8 cellular contexts compared by ENCODE assay signal in genomic region chr14:64388533-64389243, GRCh38. TPM values are rescaled to one million over a fixed set of nuclear protein-coding genes. Genes with fewer than 3 reads are reported as not detected.
A peak's percentile ranks its signal among the peaks of the same experiment; 100 is the strongest.
DNase-seq lines count a peak whose midpoint lies in the region; ATAC-seq, FAIRE-seq and TF ChIP-seq lines count a peak whose summit lies in the region.

No MANE protein-coding gene starts in this region.

- no peaks in the 10 kb centered on the region for H3K9me1 ChIP-seq in keratinocyte (ENCODE audit: control insufficient read depth, extremely low read depth, insufficient read depth, low read length)

- H3K4me1 Mint-ChIP-seq in MCF 10A (ENCODE audit: insufficient read depth, unreplicated experiment) = peaks cover 22% of the 10 kb centered on the region

- no peaks in the 10 kb centered on the region for H3K27me3 Mint-ChIP-seq in MCF 10A (ENCODE audit: insufficient read depth, unreplicated experiment)

- peak overlapping the region; percentile 91 for H3K9ac ChIP-seq in keratinocyte (ENCODE audit: control insufficient read depth, extremely low read depth, insufficient read depth, low read length)

- H3K36me3 ChIP-seq in OCI-LY7 (ENCODE audit: insufficient read depth, low read length) (peaks cover 40% of the 10 kb centered on the region), keratinocyte (ENCODE audit: control insufficient read depth in 2 of 2, extremely low read depth in 1 of 2, insufficient read depth in 2 of 2, low read length in 2 of 2) (peaks cover 9 to 14% of the 10 kb centered on the region in 2 experiments)

- TF ChIP-seq CTCF in OCI-LY7 (conservative IDR thresholded peaks at IDR 0.05; ENCODE audit: low read length) (no peak), MCF 10A (IDR thresholded peaks at IDR 0.05; ENCODE audit: unreplicated experiment) (no peak), keratinocyte (optimal IDR thresholded peaks at IDR 0.05 in 1 of 3, IDR thresholded peaks at IDR 0.05 in 1 of 3, conservative IDR thresholded peaks at IDR 0.05 in 1 of 3; ENCODE audit: extremely low read depth in 1 of 3, insufficient read depth in 2 of 3, low read length in 3 of 3) (no peak)

- H3K4me1 ChIP-seq in OCI-LY7 (ENCODE audit: insufficient read depth, low read length, poor library complexity, severe bottlenecking) (peaks cover 29% of the 10 kb centered on the region), keratinocyte (ENCODE audit: control insufficient read depth, extremely low read depth, insufficient read depth, low read length) (peaks cover 14% of the 10 kb centered on the region)

- H4K20me1 ChIP-seq in OCI-LY7 (ENCODE audit: insufficient read depth, low read length) (peaks cover 20% of the 10 kb centered on the region), keratinocyte (ENCODE audit: control insufficient read depth, extremely low read depth, insufficient read depth, low read length) (no peaks in the 10 kb centered on the region)

- no peaks in the 10 kb centered on the region for H3K9me2 ChIP-seq in OCI-LY7 (ENCODE audit: insufficient read depth, low read length)

- POLR2A ChIA-PET in OCI-LY7 (lab: Charles Lee) (interaction anchor here (0.9 to 3.4 kb wide), 10 partner anchors 7 to 571 kb away, joined by 4 to 18 read pairs (median 8); no protein-coding TSS in a partner anchor), MCF 10A (lab: Yijun Ruan, JAX) (interaction anchor here (0.6 to 3.4 kb wide), 25 partner anchors 9 to 661 kb away, joined by 3 to 43 read pairs (median 4); partner anchors contain the start of genes SGPP1, ZBTB1 and ZBTB25)

- peak; percentile 17 for DNase-seq in GM03348 (ENCODE audit: low spot score)
- DNase-seq in OCI-LY7 (ENCODE audit: low spot score) = peak; percentile 19
- peak; percentile 25 for DNase-seq in MCF 10A (ENCODE audit: unreplicated experiment)
- no peak for DNase-seq in keratinocyte (ENCODE audit: low read depth, low spot score)
- DNase-seq in stimulated activated CD4-positive, alpha-beta T cell treated with anti-CD3 and anti-CD28 coated beads, Interleukin-4, amount 100 ng/mL, for 24 hours = peak; percentile 43
- DNase-seq in dedifferentiated amniotic fluid mesenchymal stem cell (ENCODE audit: extremely low spot score) = no peak

- peaks cover 69% of the 10 kb centered on the region for H3K79me2 ChIP-seq in OCI-LY7 (ENCODE audit: insufficient read depth, low read depth, low read length)
- peaks cover 58% of the 10 kb centered on the region for H3K79me2 ChIP-seq in keratinocyte (ENCODE audit: control insufficient read depth, insufficient read depth, low read length)

- peaks cover 6% of the 10 kb centered on the region for H3K9me3 Mint-ChIP-seq in MCF 10A (ENCODE audit: unreplicated experiment)

- peak overlapping the region; percentile 72 for H3K27ac Mint-ChIP-seq in MCF 10A (ENCODE audit: low read depth, unreplicated experiment)

- H3K4me3 ChIP-seq in OCI-LY7 (ENCODE audit: low read depth, low read length, poor library complexity, severe bottlenecking) (peak overlapping the region; percentile 85), keratinocyte (ENCODE audit: control insufficient read depth in 2 of 3, extremely low read depth in 1 of 3, insufficient read depth in 2 of 3, low read depth in 1 of 3, low read length in 3 of 3) (peak overlapping the region; percentile 74 to 96 (median 93))

- peak overlapping the region; percentile 96 for H3K4me3 Mint-ChIP-seq in MCF 10A (ENCODE audit: unreplicated experiment)

- H3K36me3 Mint-ChIP-seq in MCF 10A (ENCODE audit: insufficient read depth, unreplicated experiment) = peaks cover 32% of the 10 kb centered on the region

- H3K4me2 ChIP-seq in OCI-LY7 (ENCODE audit: low read length) (peak overlapping the region; percentile 82), keratinocyte (ENCODE audit: control insufficient read depth, extremely low read depth, insufficient read depth, low read depth, low read length) (peak overlapping the region; percentile 98)

- no peak for FAIRE-seq in keratinocyte (lab: Jason Lieb, UNC)

- dilution Hi-C loops in keratinocyte (cut with MboI; ENCODE audit: extremely low pct_ligation_motif_present, low sequenced_read_pairs) = no loop called here

- ATAC-seq in HG03039 (IDR thresholded peaks at IDR 0.05; ENCODE audit: unreplicated experiment) (peak; percentile 2), GM19463 (IDR thresholded peaks at IDR 0.05; ENCODE audit: unreplicated experiment) (no peak)

- H3K27ac ChIP-seq in OCI-LY7 (ENCODE audit: low read depth, low read length, poor library complexity, severe bottlenecking) (peak overlapping the region; percentile 78), keratinocyte (ENCODE audit: control insufficient read depth, insufficient read depth, low read length) (peak overlapping the region; percentile 73)

- CTCF ChIA-PET in OCI-LY7 (lab: Charles Lee; ENCODE audit: unreplicated experiment) (interaction anchor here (0.6 kb wide), 1 partner anchor 358 kb away, joined by 3 read pairs; no protein-coding TSS in a partner anchor), MCF 10A (lab: Yijun Ruan, JAX) (interaction anchor here (0.6 to 1.4 kb wide), 2 partner anchors 41 to 45 kb away, joined by 3 to 4 read pairs; no protein-coding TSS in a partner anchor)

- peak overlapping the region; percentile 53; the same call in 1 of the 2 replicates for H2AFZ ChIP-seq in OCI-LY7 (ENCODE audit: low read length)
- H2AFZ ChIP-seq in keratinocyte (ENCODE audit: control insufficient read depth, low read length) = peak overlapping the region; percentile 98

- BruUV-seq in OCI-LY7 (replicated peaks; lab: Mats Ljungman, UMichigan) = TSS peak; percentile 80
- BruUV-seq in MCF 10A (replicated peaks; lab: Mats Ljungman, UMichigan) = TSS peak; percentile 74

- H3K27me3 ChIP-seq in keratinocyte (ENCODE audit: control insufficient read depth, extremely low read depth, insufficient read depth, low read length) = no peaks in the 10 kb centered on the region

- intact Hi-C loops in OCI-LY7 (cut with micrococcal nuclease; ENCODE audit: unreplicated experiment) = loop anchor here (2.0 to 5.0 kb wide), 2 partner anchors 114 to 151 kb away; partner anchors contain the start of gene ZBTB25
- intact Hi-C loops in MCF 10A (cut with micrococcal nuclease) = no loop called here

- H3K9me3 ChIP-seq in OCI-LY7 (ENCODE audit: low read length) (no peaks in the 10 kb centered on the region), keratinocyte (ENCODE audit: control insufficient read depth, low read depth, low read length) (no peaks in the 10 kb centered on the region)

RNA-seq across cellular contexts. Expression of gene MTHFD1, which starts 0.5 kb away (rescaled TPM):
- 73.7 and 100 TPM in 2 replicates for total RNA-seq in OCI-LY7 (2014; rRNA removed; shearing (Covaris generic))
- total RNA-seq in OCI-LY7 (2022) = 163 and 166 TPM in 2 replicates
- 57.6 and 72.7 TPM in 2 replicates for total RNA-seq in MCF 10A (2022)
- polyA plus RNA-seq in keratinocyte = 35.5 to 74.2 TPM (median 63.2 TPM) in 3 replicates
- polyA plus RNA-seq in keratinocyte (2011; ENCODE audit: low read depth) = 18.8 TPM
- 32.2 and 36.1 TPM in 2 replicates for polyA plus RNA-seq in keratinocyte (2011; cell fraction: cytosol; rRNA removed)
- polyA plus RNA-seq in keratinocyte (2011; cell fraction: nucleus; rRNA removed) = 62.0 and 70.8 TPM in 2 replicates
- polyA plus RNA-seq in keratinocyte (2012; ENCODE audit: low replicate concordance) = 31.9 and 108 TPM in 2 replicates
- 53.9 to 101 TPM (median 74.2 TPM) in 3 replicates for polyA minus RNA-seq in keratinocyte
- 77.9 TPM for polyA minus RNA-seq in keratinocyte (2011; cell fraction: cytosol; rRNA and poly(A)+ RNA removed)
- polyA minus RNA-seq in keratinocyte (2011; cell fraction: nucleus; rRNA and poly(A)+ RNA removed) = 41.5 and 71.6 TPM in 2 replicates

Comparison
In these comparisons a context has a peak if more than half of its experiments do, and no peak if none do; other contexts are left out.
1. DNase-seq: peak in GM03348 (single experiment), OCI-LY7 (single experiment), MCF 10A (single experiment) and stimulated activated CD4-positive, alpha-beta T cell treated with anti-CD3 and anti-CD28 coated beads, Interleukin-4, amount 100 ng/mL, for 24 hours (single experiment); none in keratinocyte (single experiment) and dedifferentiated amniotic fluid mesenchymal stem cell (single experiment).